Comparison of ENCODE assay signal across 1 cellular context in the genomic region with DNA sequence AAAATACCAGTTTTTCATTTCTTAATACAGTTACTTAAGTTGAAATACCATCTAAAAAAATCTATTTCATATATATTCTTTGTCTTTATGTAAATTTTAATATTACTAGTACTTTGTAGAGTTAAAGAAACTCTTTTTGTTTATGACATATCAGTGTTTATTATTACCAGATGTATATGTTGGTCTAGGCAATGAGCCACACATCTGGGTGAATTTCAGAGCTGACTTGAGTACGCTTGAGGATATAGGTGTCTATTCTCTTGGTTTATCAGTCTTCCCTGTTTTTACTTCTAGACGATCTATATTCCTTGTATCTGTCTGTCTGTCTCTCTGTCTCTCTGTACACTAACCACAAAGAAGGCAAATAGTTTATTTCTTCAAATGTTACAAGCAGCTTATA.
TF ChIP-seq lines count a peak whose summit lies in the region.

No MANE protein-coding gene starts in this region.

TF ChIP-seq in neural cell, 6 proteins besides CTCF, POLR2A, EP300 and RAD21:
- TF ChIP-seq POLR2AphosphoS5 (IDR thresholded peaks at IDR 0.05): no peak
- TF ChIP-seq, protein P1, sequence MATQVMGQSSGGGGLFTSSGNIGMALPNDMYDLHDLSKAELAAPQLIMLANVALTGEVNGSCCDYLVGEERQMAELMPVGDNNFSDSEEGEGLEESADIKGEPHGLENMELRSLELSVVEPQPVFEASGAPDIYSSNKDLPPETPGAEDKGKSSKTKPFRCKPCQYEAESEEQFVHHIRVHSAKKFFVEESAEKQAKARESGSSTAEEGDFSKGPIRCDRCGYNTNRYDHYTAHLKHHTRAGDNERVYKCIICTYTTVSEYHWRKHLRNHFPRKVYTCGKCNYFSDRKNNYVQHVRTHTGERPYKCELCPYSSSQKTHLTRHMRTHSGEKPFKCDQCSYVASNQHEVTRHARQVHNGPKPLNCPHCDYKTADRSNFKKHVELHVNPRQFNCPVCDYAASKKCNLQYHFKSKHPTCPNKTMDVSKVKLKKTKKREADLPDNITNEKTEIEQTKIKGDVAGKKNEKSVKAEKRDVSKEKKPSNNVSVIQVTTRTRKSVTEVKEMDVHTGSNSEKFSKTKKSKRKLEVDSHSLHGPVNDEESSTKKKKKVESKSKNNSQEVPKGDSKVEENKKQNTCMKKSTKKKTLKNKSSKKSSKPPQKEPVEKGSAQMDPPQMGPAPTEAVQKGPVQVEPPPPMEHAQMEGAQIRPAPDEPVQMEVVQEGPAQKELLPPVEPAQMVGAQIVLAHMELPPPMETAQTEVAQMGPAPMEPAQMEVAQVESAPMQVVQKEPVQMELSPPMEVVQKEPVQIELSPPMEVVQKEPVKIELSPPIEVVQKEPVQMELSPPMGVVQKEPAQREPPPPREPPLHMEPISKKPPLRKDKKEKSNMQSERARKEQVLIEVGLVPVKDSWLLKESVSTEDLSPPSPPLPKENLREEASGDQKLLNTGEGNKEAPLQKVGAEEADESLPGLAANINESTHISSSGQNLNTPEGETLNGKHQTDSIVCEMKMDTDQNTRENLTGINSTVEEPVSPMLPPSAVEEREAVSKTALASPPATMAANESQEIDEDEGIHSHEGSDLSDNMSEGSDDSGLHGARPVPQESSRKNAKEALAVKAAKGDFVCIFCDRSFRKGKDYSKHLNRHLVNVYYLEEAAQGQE (IDR thresholded peaks at IDR 0.05; ENCODE audit: borderline replicate concordance): no peak
- TF ChIP-seq SMC3 (conservative IDR thresholded peaks at IDR 0.05; ENCODE audit: poor library complexity): no peak
- no peak for TF ChIP-seq MXI1 (conservative IDR thresholded peaks at IDR 0.05; ENCODE audit: poor library complexity, severe bottlenecking)
- TF ChIP-seq TAF1 (IDR thresholded peaks at IDR 0.05; ENCODE audit: low read depth): no peak
- TF ChIP-seq EZH2 (IDR thresholded peaks at IDR 0.05; ENCODE audit: borderline replicate concordance, insufficient read depth, low read length, poor library complexity, severe bottlenecking): no peak
